17 cellular contexts compared by ENCODE assay signal in the genomic region with DNA sequence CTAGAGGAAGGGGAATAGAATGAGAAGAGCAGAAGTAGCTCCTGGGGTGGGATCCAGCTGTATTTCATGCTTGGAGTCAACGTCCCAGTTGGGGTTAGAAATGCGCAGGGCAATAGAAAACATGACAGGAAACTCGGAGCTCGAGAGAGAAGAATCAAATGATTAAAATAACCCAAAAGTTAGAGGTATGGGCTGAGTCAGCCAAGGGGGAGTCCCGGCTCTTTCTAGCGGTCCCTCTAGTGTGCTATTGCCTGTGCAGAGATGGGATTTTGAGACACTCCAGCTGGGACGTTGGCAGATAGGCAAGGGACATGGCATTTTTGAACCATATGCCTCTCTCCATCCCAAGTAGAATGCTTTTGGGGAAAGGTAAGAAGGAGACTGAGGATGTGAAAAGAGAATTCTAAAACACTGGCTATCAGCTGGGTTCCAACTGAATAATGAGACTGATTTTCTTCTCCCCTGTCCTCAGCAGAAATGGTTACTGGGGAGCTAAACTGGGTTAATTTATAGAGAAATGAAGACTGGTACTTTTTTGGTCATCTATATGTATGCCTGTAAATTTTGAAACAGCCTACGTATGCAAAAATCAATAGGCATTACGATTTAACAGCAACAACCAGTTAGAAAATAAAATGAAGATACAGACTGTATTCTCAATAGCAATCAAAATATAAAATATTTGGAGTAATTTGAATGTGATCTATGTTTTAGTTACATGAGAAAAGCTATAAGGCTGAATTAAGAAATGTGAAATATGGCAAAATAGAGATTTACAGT. TPM values are rescaled to one million over a fixed set of nuclear protein-coding genes. Genes with fewer than 3 reads are reported as not detected.
A peak's percentile ranks its signal among the peaks of the same experiment; 100 is the strongest.
DNase-seq lines count a peak whose midpoint lies in the region; ATAC-seq and TF ChIP-seq lines count a peak whose summit lies in the region.
"Had no signal": no experiment of that assay in that cellular context is flagged by ENCODE, and none has a peak within 500 bp of the region (broad histone marks: within the 10 kb centered on the region; RNA-seq: fewer than 3 reads in every experiment).

No MANE protein-coding gene starts in this region.

- no peaks in the 10 kb centered on the region for H3K36me3 Mint-ChIP-seq in activated CD8-positive, alpha-beta T cell treated with anti-CD3 and anti-CD28 coated beads for 36 hours (ENCODE audit: low read depth)
- H3K36me3 Mint-ChIP-seq in activated CD8-positive, alpha-beta T cell treated with anti-CD3 and anti-CD28 coated beads, Interleukin-2, amount 10 ng/mL, durations not matched to agents 7 days and 5 days (ENCODE audit: low read depth) = no peaks in the 10 kb centered on the region
- H3K36me3 Mint-ChIP-seq in GM23338 (ENCODE audit: low read depth) = peaks cover 4% of the 10 kb centered on the region; the same call in 2 of the 3 replicates
- peaks cover 0 to 3% (median 0%) of the 10 kb centered on the region in 3 donors for H3K36me3 Mint-ChIP-seq in CD8-positive, alpha-beta memory T cell

- H3K9me3 ChIP-seq in OCI-LY3 (ENCODE audit: insufficient read depth, low read length) = no peaks in the 10 kb centered on the region
- no peaks in the 10 kb centered on the region for H3K9me3 ChIP-seq in osteoblast (ENCODE audit: low read depth, low read length)
- H3K9me3 ChIP-seq in CD8-positive, alpha-beta memory T cell (ENCODE audit: low read length) = no peaks in the 10 kb centered on the region
- H3K9me3 ChIP-seq: left ventricle myocardium inferior, psoas muscle had no signal

- H3K9me3 Mint-ChIP-seq in activated CD8-positive, alpha-beta T cell treated with anti-CD3 and anti-CD28 coated beads for 36 hours = no peaks in the 10 kb centered on the region
- no peaks in the 10 kb centered on the region for H3K9me3 Mint-ChIP-seq in activated CD8-positive, alpha-beta T cell treated with anti-CD3 and anti-CD28 coated beads, Interleukin-2, amount 10 ng/mL, durations not matched to agents 7 days and 5 days (ENCODE audit: insufficient read depth)
- H3K9me3 Mint-ChIP-seq in GM23338 = peaks cover 3% of the 10 kb centered on the region; the same call in 2 of the 3 replicates
- no peaks in the 10 kb centered on the region for H3K9me3 Mint-ChIP-seq in CD8-positive, alpha-beta memory T cell
- H3K9me3 Mint-ChIP-seq: activated T-helper 2 cell treated with anti-CD3 and anti-CD28 coated beads, Interferon-gamma antibody, Interleukin-2, Interleukin-4, amounts not matched to agents 10 μg/mL and 5 μg/mL and 100 μg/mL, durations not matched to agents 14 hours and 24 hours and 36 hours had no signal

- no peak overlapping the region for H3K27ac Mint-ChIP-seq in activated CD8-positive, alpha-beta T cell treated with anti-CD3 and anti-CD28 coated beads for 36 hours
- H3K27ac Mint-ChIP-seq in activated CD8-positive, alpha-beta T cell treated with anti-CD3 and anti-CD28 coated beads, Interleukin-2, amount 10 ng/mL, durations not matched to agents 7 days and 5 days = no peak overlapping the region
- peak overlapping the region; percentile 44; the same call in 1 of the 2 replicates for H3K27ac Mint-ChIP-seq in GM23338
- no peak overlapping the region for H3K27ac Mint-ChIP-seq in CD8-positive, alpha-beta memory T cell
- H3K27ac Mint-ChIP-seq: activated T-helper 2 cell treated with anti-CD3 and anti-CD28 coated beads, Interferon-gamma antibody, Interleukin-2, Interleukin-4, amounts not matched to agents 10 μg/mL and 5 μg/mL and 100 μg/mL, durations not matched to agents 14 hours and 24 hours and 36 hours had no signal

- no peaks in the 10 kb centered on the region for H3F3A ChIP-seq in GM23338 (replicated peaks; ENCODE audit: low read depth)

- H3K79me2 ChIP-seq in GM23338 (replicated peaks; ENCODE audit: insufficient read depth) (no peaks in the 10 kb centered on the region), OCI-LY3 (ENCODE audit: low read length) (no peaks in the 10 kb centered on the region), osteoblast (ENCODE audit: insufficient read depth, low read length) (no peaks in the 10 kb centered on the region)

- no peaks in the 10 kb centered on the region for H4K20me1 ChIP-seq in GM23338 (replicated peaks; ENCODE audit: insufficient read depth)
- H4K20me1 ChIP-seq in OCI-LY3 (ENCODE audit: insufficient read depth, low read length) = no peaks in the 10 kb centered on the region
- no peaks in the 10 kb centered on the region for H4K20me1 ChIP-seq in osteoblast (ENCODE audit: insufficient read depth, low read length)

- TF ChIP-seq CTCF in activated CD8-positive, alpha-beta T cell treated with anti-CD3 and anti-CD28 coated beads for 36 hours (IDR thresholded peaks at IDR 0.05) = no peak
- TF ChIP-seq CTCF in GM23338 (conservative IDR thresholded peaks at IDR 0.05; ENCODE audit: low read depth in 2 of 2) (no peak), OCI-LY3 (IDR thresholded peaks at IDR 0.05; ENCODE audit: low read depth, low read length) (no peak), osteoblast (IDR thresholded peaks at IDR 0.05; ENCODE audit: extremely low read depth, low read depth, low read length) (no peak)

- H3K9ac ChIP-seq in OCI-LY3 (ENCODE audit: low read length) = peak overlapping the region; percentile 45

- H3K27me3 ChIP-seq in GM23338 (ENCODE audit: insufficient read depth) (no peaks in the 10 kb centered on the region), OCI-LY3 (ENCODE audit: low read depth, low read length) (no peaks in the 10 kb centered on the region), osteoblast (ENCODE audit: insufficient read depth, low read length) (peaks cover 3% of the 10 kb centered on the region)
- H3K27me3 ChIP-seq in CD8-positive, alpha-beta memory T cell (ENCODE audit: insufficient read depth, low read length, poor library complexity, severe bottlenecking) = no peaks in the 10 kb centered on the region
- H3K27me3 ChIP-seq: foreskin keratinocyte had no signal

- POLR2A ChIA-PET in activated CD8-positive, alpha-beta T cell treated with anti-CD3 and anti-CD28 coated beads for 36 hours (lab: Charles Lee) = no interaction called here
- POLR2A ChIA-PET in activated CD8-positive, alpha-beta T cell treated with anti-CD3 and anti-CD28 coated beads, Interleukin-2, amount 10 ng/mL, durations not matched to agents 7 days and 5 days (lab: Charles Lee) = interaction anchor here (0.7 kb wide), 1 partner anchor 510 kb away, joined by 3 read pairs; no protein-coding TSS in a partner anchor
- POLR2A ChIA-PET in CD8-positive, alpha-beta memory T cell (lab: Charles Lee) = no interaction called here

- CTCF ChIA-PET in activated CD8-positive, alpha-beta T cell treated with anti-CD3 and anti-CD28 coated beads for 36 hours (lab: Charles Lee) = interaction anchor here (1.1 kb wide), 1 partner anchor 30 kb away, joined by 3 read pairs; no protein-coding TSS in a partner anchor
- CTCF ChIA-PET in activated CD8-positive, alpha-beta T cell treated with anti-CD3 and anti-CD28 coated beads, Interleukin-2, amount 10 ng/mL, durations not matched to agents 7 days and 5 days (lab: Charles Lee) = interaction anchor here (1.4 kb wide), 1 partner anchor 21 kb away, joined by 4 read pairs; no protein-coding TSS in a partner anchor
- CTCF ChIA-PET in CD8-positive, alpha-beta memory T cell (lab: Charles Lee) = no interaction called here

- peak; percentile 76 for ATAC-seq in activated CD8-positive, alpha-beta T cell treated with anti-CD3 and anti-CD28 coated beads for 36 hours
- no peak for ATAC-seq in activated CD8-positive, alpha-beta T cell treated with anti-CD3 and anti-CD28 coated beads, Interleukin-2, amount 10 ng/mL, durations not matched to agents 7 days and 5 days
- ATAC-seq in GM23338 (peak; percentile 52), left ventricle myocardium superior (no peak)
- ATAC-seq: foreskin keratinocyte, psoas muscle had no signal

- H3K4me3 ChIP-seq in GM23338 (peak overlapping the region; percentile 26; the same call in 1 of the 2 replicates), OCI-LY3 (ENCODE audit: low read length) (peak overlapping the region; percentile 74), osteoblast (ENCODE audit: insufficient read depth, low read length) (no peak overlapping the region)
- no peak overlapping the region for H3K4me3 ChIP-seq in CD8-positive, alpha-beta memory T cell (ENCODE audit: low read length)
- H3K4me3 ChIP-seq: left ventricle myocardium inferior, psoas muscle had no signal

- DNase-seq in activated CD8-positive, alpha-beta T cell treated with anti-CD3 and anti-CD28 coated beads for 36 hours = peak; percentile 42
- no peak for DNase-seq in activated CD8-positive, alpha-beta T cell treated with anti-CD3 and anti-CD28 coated beads, Interleukin-2, amount 10 ng/mL, durations not matched to agents 7 days and 5 days
- DNase-seq in GM23338 (ENCODE audit: low spot score) (no peak), osteoblast (ENCODE audit: insufficient read length, low spot score, missing footprints) (no peak), left ventricle myocardium superior (no peak)
- DNase-seq in CD8-positive, alpha-beta memory T cell = no peak
- DNase-seq in stimulated activated CD4-positive, alpha-beta T cell treated with anti-CD3 and anti-CD28 coated beads, Interleukin-4, amount 100 ng/mL, for 1 hour = no peak
- DNase-seq: ACHN; activated CD4-positive, alpha-beta T cell treated with anti-CD3 and anti-CD28 coated beads for 4 hours; foreskin keratinocyte; GF-D8; left ventricle myocardium inferior; NCI-H748 treated with DMSO at 0.1 percent for 48 hours; psoas muscle; T-helper 1 cell had no signal

- H3K27ac ChIP-seq in GM23338 (ENCODE audit: low read depth) (peak overlapping the region; percentile 70; the same call in 1 of the 2 replicates), OCI-LY3 (ENCODE audit: low read length) (no peak overlapping the region), osteoblast (ENCODE audit: low read depth, low read length) (no peak overlapping the region)
- H3K27ac ChIP-seq in CD8-positive, alpha-beta memory T cell (ENCODE audit: low read depth, low read length) = no peak overlapping the region
- H3K27ac ChIP-seq: foreskin keratinocyte, left ventricle myocardium inferior, psoas muscle had no signal

- H3K36me3 ChIP-seq in GM23338 (ENCODE audit: insufficient read depth) (no peaks in the 10 kb centered on the region), OCI-LY3 (replicated peaks; ENCODE audit: low read depth, low read length) (no peaks in the 10 kb centered on the region), osteoblast (ENCODE audit: insufficient read depth, low read length) (no peaks in the 10 kb centered on the region)
- H3K36me3 ChIP-seq in CD8-positive, alpha-beta memory T cell (ENCODE audit: insufficient read depth, low read length) = no peaks in the 10 kb centered on the region
- H3K36me3 ChIP-seq: left ventricle myocardium inferior had no signal

- intact Hi-C loops in activated CD8-positive, alpha-beta T cell treated with anti-CD3 and anti-CD28 coated beads for 36 hours (cut with micrococcal nuclease) = no loop called here
- intact Hi-C loops in left ventricle myocardium superior (cut with micrococcal nuclease) = no loop called here

- H3K27me3 Mint-ChIP-seq in activated CD8-positive, alpha-beta T cell treated with anti-CD3 and anti-CD28 coated beads for 36 hours = no peaks in the 10 kb centered on the region
- H3K27me3 Mint-ChIP-seq in activated CD8-positive, alpha-beta T cell treated with anti-CD3 and anti-CD28 coated beads, Interleukin-2, amount 10 ng/mL, durations not matched to agents 7 days and 5 days (ENCODE audit: low read depth) = peaks cover 3% of the 10 kb centered on the region
- no peaks in the 10 kb centered on the region for H3K27me3 Mint-ChIP-seq in GM23338 (ENCODE audit: insufficient read depth, low read depth, poor library complexity)
- H3K27me3 Mint-ChIP-seq in CD8-positive, alpha-beta memory T cell = peaks cover 3 to 9% of the 10 kb centered on the region in 2 donors

- H3K4me2 ChIP-seq in GM23338 (peak overlapping the region; percentile 63), OCI-LY3 (ENCODE audit: low read length) (peak overlapping the region; percentile 77), osteoblast (ENCODE audit: insufficient read depth, low read length) (no peak overlapping the region)

- H2AFZ ChIP-seq in GM23338 (peak overlapping the region; percentile 94), OCI-LY3 (ENCODE audit: low read depth, low read length) (peak overlapping the region; percentile 78), osteoblast (ENCODE audit: low read length) (peak overlapping the region; percentile 54)

- no peak overlapping the region for H3K4me3 Mint-ChIP-seq in activated CD8-positive, alpha-beta T cell treated with anti-CD3 and anti-CD28 coated beads for 36 hours
- H3K4me3 Mint-ChIP-seq in activated CD8-positive, alpha-beta T cell treated with anti-CD3 and anti-CD28 coated beads, Interleukin-2, amount 10 ng/mL, durations not matched to agents 7 days and 5 days = no peak overlapping the region
- peak overlapping the region; percentile 20; the same call in 1 of the 3 replicates for H3K4me3 Mint-ChIP-seq in GM23338
- no peak overlapping the region for H3K4me3 Mint-ChIP-seq in CD8-positive, alpha-beta memory T cell

- peaks cover 14% of the 10 kb centered on the region for H3K4me1 ChIP-seq in GM23338 (ENCODE audit: insufficient read depth)
- peaks cover 11% of the 10 kb centered on the region for H3K4me1 ChIP-seq in OCI-LY3 (ENCODE audit: low read length)
- H3K4me1 ChIP-seq in osteoblast (ENCODE audit: insufficient read depth, low read length) = no peaks in the 10 kb centered on the region
- H3K4me1 ChIP-seq in CD8-positive, alpha-beta memory T cell (ENCODE audit: insufficient read depth, low read length) = no peaks in the 10 kb centered on the region
- H3K4me1 ChIP-seq: foreskin keratinocyte, left ventricle myocardium inferior, psoas muscle had no signal

- H3K9me2 ChIP-seq in GM23338 (ENCODE audit: insufficient read depth) = peaks cover 4% of the 10 kb centered on the region; the same call in 1 of the 2 replicates

- H3K4me1 Mint-ChIP-seq in activated CD8-positive, alpha-beta T cell treated with anti-CD3 and anti-CD28 coated beads for 36 hours (ENCODE audit: low read depth) = peaks cover 4% of the 10 kb centered on the region
- H3K4me1 Mint-ChIP-seq in activated CD8-positive, alpha-beta T cell treated with anti-CD3 and anti-CD28 coated beads, Interleukin-2, amount 10 ng/mL, durations not matched to agents 7 days and 5 days (ENCODE audit: low read depth) = peaks cover 4% of the 10 kb centered on the region
- peaks cover 25% of the 10 kb centered on the region for H3K4me1 Mint-ChIP-seq in GM23338
- H3K4me1 Mint-ChIP-seq in CD8-positive, alpha-beta memory T cell = peaks cover 0 to 4% (median 0%) of the 10 kb centered on the region in 3 donors

RNA-seq across cellular contexts. Expression of a gene that starts 7.0 kb away (rescaled TPM):
- 10 to 100 TPM; 70.9 to 73.4 TPM for total RNA-seq in activated CD8-positive, alpha-beta T cell treated with anti-CD3 and anti-CD28 coated beads for 36 hours
- 10 to 100 TPM; 96.2 to 98.7 TPM for total RNA-seq in activated CD8-positive, alpha-beta T cell treated with anti-CD3 and anti-CD28 coated beads, Interleukin-2, amount 10 ng/mL, durations not matched to agents 7 days and 5 days
- 79.1 and 91.2 TPM in 2 replicates for total RNA-seq in GM23338 (2014; rRNA removed; shearing (Covaris generic))
- 39.3 and 45.1 TPM in 2 replicates for polyA plus RNA-seq in GM23338 (2016; fragmentation: Nextera tagmentation; extraction: Ambion mirVana)
- total RNA-seq in osteoblast (91.6 and 91.9 TPM in 2 replicates), left ventricle myocardium superior (49.9 TPM)
- total RNA-seq in CD8-positive, alpha-beta memory T cell = 10 to 100 TPM; 59.1 to 62.7 TPM
- 82.0 TPM for polyA plus RNA-seq in CD8-positive, alpha-beta memory T cell

Comparison
In these comparisons a context has a peak if more than half of its experiments do, and no peak if none do; other contexts are left out.
1. ATAC-seq: peak in activated CD8-positive, alpha-beta T cell treated with anti-CD3 and anti-CD28 coated beads for 36 hours (single experiment) and GM23338 (single experiment); none in activated CD8-positive, alpha-beta T cell treated with anti-CD3 and anti-CD28 coated beads, Interleukin-2, amount 10 ng/mL, durations not matched to agents 7 days and 5 days (single experiment) and left ventricle myocardium superior (single experiment).
2. H3K4me3 ChIP-seq: peak in GM23338 (single experiment) and OCI-LY3 (single experiment); none in osteoblast (single experiment) and CD8-positive, alpha-beta memory T cell (single experiment).
3. Peak in every context shown above with its lines, with median percentiles within 50 percentile points of each other: H2AFZ ChIP-seq.